In genomic region chr9:123349691-123350480, GRCh38 we compare ENCODE assay signal across 8 cellular contexts. TPM values are rescaled to one million over a fixed set of nuclear protein-coding genes. Genes with fewer than 3 reads are reported as not detected.
DNase-seq lines count a peak whose midpoint lies in the region; ATAC-seq and TF ChIP-seq lines count a peak whose summit lies in the region.

No MANE protein-coding gene starts in this region.

- H3K9me3 ChIP-seq in SK-N-SH, result no peaks in the 10 kb centered on the region
- H3K9me3 ChIP-seq in cardiac muscle cell (ENCODE audit: low read depth), result no peaks in the 10 kb centered on the region

- H3K27ac ChIP-seq in C4-2B, result no peak overlapping the region
- H3K27ac ChIP-seq in SK-N-SH (ENCODE audit: low read depth in 2 of 2, low read length in 1 of 2), result no peak overlapping the region
- H3K27ac ChIP-seq in cardiac muscle cell, result no peak overlapping the region

- no peaks in the 10 kb centered on the region for H3K9me3 Mint-ChIP-seq in activated naive CD4-positive, alpha-beta T cell treated with anti-CD3 and anti-CD28 coated beads for 36 hours

- H3K4me3 ChIP-seq in LNCaP clone FGC (ENCODE audit: low read depth, low read length) (no peak overlapping the region), SK-N-SH (ENCODE audit: low read depth in 2 of 2, low read length in 1 of 2) (peak overlapping the region in 1 of 2 experiments; percentile 47; a peak in 1 of 4 replicates), cardiac muscle cell (no peak overlapping the region)

- intact Hi-C loops in activated naive CD4-positive, alpha-beta T cell treated with anti-CD3 and anti-CD28 coated beads for 36 hours (cut with micrococcal nuclease), result loop anchor here (1.0 to 10.0 kb wide), 7 partner anchors 35 to 1225 kb away; no protein-coding TSS in a partner anchor
- intact Hi-C loops in sciatic nerve (cut with DNase I), result loop anchor here (1.0 kb wide), 1 partner anchor 270 kb away; no protein-coding TSS in a partner anchor

- peaks cover 6% of the 10 kb centered on the region for H3F3A ChIP-seq in SK-N-SH (replicated peaks; ENCODE audit: insufficient read depth)

- peak; percentile 97 for TF ChIP-seq RAD21 in SK-N-SH (IDR thresholded peaks at IDR 0.05; ENCODE audit: low read length)

- no peaks in the 10 kb centered on the region for H3K9me2 ChIP-seq in SK-N-SH

- H2AFZ ChIP-seq in SK-N-SH (ENCODE audit: low read depth), result no peak overlapping the region

- TF ChIP-seq CTCF in C4-2B (conservative IDR thresholded peaks at IDR 0.05) (peak; percentile 98), LNCaP clone FGC (IDR thresholded peaks at IDR 0.05; ENCODE audit: control insufficient read depth, extremely low read depth, insufficient read depth) (peak; percentile 79), SK-N-SH (IDR thresholded peaks at IDR 0.05) (peak; percentile 95), cardiac muscle cell (IDR thresholded peaks at IDR 0.05; ENCODE audit: low read depth, low read length) (peak; percentile 95)

- no peaks in the 10 kb centered on the region for H3K79me2 ChIP-seq in SK-N-SH (ENCODE audit: insufficient read depth)

- H3K27me3 ChIP-seq in SK-N-SH (ENCODE audit: insufficient read depth), result peaks cover 6% of the 10 kb centered on the region
- H3K27me3 ChIP-seq in cardiac muscle cell, result no peaks in the 10 kb centered on the region

- CTCF ChIA-PET in SK-N-SH (lab: Yijun Ruan, JAX), result interaction anchor here (0.6 to 10.4 kb wide), 74 partner anchors 11 to 1251 kb away, joined by 3 to 331 read pairs (median 4); partner anchors contain the start of gene ZBTB26
- CTCF ChIA-PET in activated naive CD4-positive, alpha-beta T cell treated with anti-CD3 and anti-CD28 coated beads for 36 hours (lab: Charles Lee), result interaction anchor here (0.5 to 3.3 kb wide), 43 partner anchors 10 to 971 kb away, joined by 3 to 35 read pairs (median 4); no protein-coding TSS in a partner anchor

- no peak overlapping the region for H3K9ac ChIP-seq in SK-N-SH

- H3K27me3 Mint-ChIP-seq in activated naive CD4-positive, alpha-beta T cell treated with anti-CD3 and anti-CD28 coated beads for 36 hours (ENCODE audit: low read depth), result peaks cover 10% of the 10 kb centered on the region

- H3K4me1 Mint-ChIP-seq in activated naive CD4-positive, alpha-beta T cell treated with anti-CD3 and anti-CD28 coated beads for 36 hours (ENCODE audit: low read depth), result peaks cover 3% of the 10 kb centered on the region

- 10% methylated on average over 9 of the region's 16 CpGs for WGBS in SK-N-SH (ENCODE audit: low lambda C conversion rate)

- H3K36me3 ChIP-seq in SK-N-SH (replicated peaks in 1 of 2; ENCODE audit: control insufficient read depth in 1 of 2, insufficient read depth in 2 of 2, low read length in 1 of 2) (no peaks in the 10 kb centered on the region), cardiac muscle cell (no peaks in the 10 kb centered on the region)

- no peak overlapping the region for H3K27ac Mint-ChIP-seq in activated naive CD4-positive, alpha-beta T cell treated with anti-CD3 and anti-CD28 coated beads for 36 hours

- H3K36me3 Mint-ChIP-seq in activated naive CD4-positive, alpha-beta T cell treated with anti-CD3 and anti-CD28 coated beads for 36 hours (ENCODE audit: low read depth), result no peaks in the 10 kb centered on the region

- DNase-seq in LNCaP clone FGC (ENCODE audit: low read depth) (no peak), SK-N-SH (peak; percentile 90), cardiac muscle cell (ENCODE audit: low read depth in 1 of 2, low spot score in 1 of 2) (peak; percentile 67 to 78), sciatic nerve (ENCODE audit: low spot score) (no peak)
- DNase-seq in activated naive CD4-positive, alpha-beta T cell treated with anti-CD3 and anti-CD28 coated beads for 36 hours, result peak; percentile 77

- no peak overlapping the region for H3K4me3 Mint-ChIP-seq in activated naive CD4-positive, alpha-beta T cell treated with anti-CD3 and anti-CD28 coated beads for 36 hours

- H3K4me2 ChIP-seq in SK-N-SH, result peak overlapping the region; percentile 40; the same call in 1 of the 2 replicates

- H3K4me1 ChIP-seq in SK-N-SH (ENCODE audit: control insufficient read depth in 1 of 2, insufficient read depth in 2 of 2, low read depth in 1 of 2, low read length in 1 of 2), result peaks cover 6 to 7% of the 10 kb centered on the region in 2 experiments; a peak in 2 of 4 replicates
- no peaks in the 10 kb centered on the region for H3K4me1 ChIP-seq in cardiac muscle cell (ENCODE audit: low read depth)

- ATAC-seq in GM19395 (IDR thresholded peaks at IDR 0.05; ENCODE audit: unreplicated experiment), result peak; percentile 53
- ATAC-seq in sciatic nerve, result peak; percentile 78
- no peak for ATAC-seq in GM19328 (IDR thresholded peaks at IDR 0.05; ENCODE audit: unreplicated experiment)

- POLR2A ChIA-PET in SK-N-SH (lab: Yijun Ruan, JAX), result no interaction called here

- TF ChIP-seq EP300 in SK-N-SH (IDR thresholded peaks at IDR 0.05; ENCODE audit: borderline replicate concordance in 1 of 2, low read depth in 1 of 2, low read length in 1 of 2), result no peak

- 0 out of 2 replicates have a peak, but pooled peaks cover 4% of the 10 kb centered on the region for H4K20me1 ChIP-seq in SK-N-SH (ENCODE audit: insufficient read depth)

TF ChIP-seq in SK-N-SH, 30 proteins besides CTCF, POLR2A, EP300 and RAD21:
- TF ChIP-seq NRF1 (IDR thresholded peaks at IDR 0.05; ENCODE audit: low read depth, low read length), result no peak
- no peak for TF ChIP-seq YY1 (IDR thresholded peaks at IDR 0.05; ENCODE audit: low read depth)
- no peak for TF ChIP-seq TCF12 (IDR thresholded peaks at IDR 0.05)
- TF ChIP-seq SIN3A (IDR thresholded peaks at IDR 0.05; ENCODE audit: borderline replicate concordance, low read depth, low read length), result no peak
- TF ChIP-seq ELF1 (IDR thresholded peaks at IDR 0.05), result no peak
- no peak for TF ChIP-seq FOXJ3 (CRISPR knock-in tag; IDR thresholded peaks at IDR 0.05)
- TF ChIP-seq CHD2 (IDR thresholded peaks at IDR 0.05; ENCODE audit: low read length, partially characterized antibody), result peak; percentile 50
- no peak for TF ChIP-seq REST (IDR thresholded peaks at IDR 0.05; ENCODE audit: low read depth, low read length)
- TF ChIP-seq RCOR1 (IDR thresholded peaks at IDR 0.05; ENCODE audit: low read length), result no peak
- TF ChIP-seq EZH2phosphoT487 (IDR thresholded peaks at IDR 0.05; ENCODE audit: borderline replicate concordance, low read depth), result no peak
- peak; percentile 89 for TF ChIP-seq SMC3 (IDR thresholded peaks at IDR 0.05; ENCODE audit: low read depth, low read length)
- no peak for TF ChIP-seq GABPA (IDR thresholded peaks at IDR 0.05; ENCODE audit: low read depth)
- TF ChIP-seq RFX5 (IDR thresholded peaks at IDR 0.05; ENCODE audit: low read length), result no peak

RNA-seq across cellular contexts. Expression of gene CRB2, which starts 6.1 kb away (rescaled TPM):
- not detected in 2 replicates for polyA plus RNA-seq in SK-N-SH (2012; rRNA removed)
- under 0.01 TPM in 2 replicates for polyA plus RNA-seq in SK-N-SH (2012; cell fraction: cytosol; rRNA removed)
- 0.02 and 0.05 TPM in 2 replicates for polyA plus RNA-seq in SK-N-SH (2012; cell fraction: nucleus; rRNA removed)
- not detected for total RNA-seq in activated naive CD4-positive, alpha-beta T cell treated with anti-CD3 and anti-CD28 coated beads for 36 hours
- 46.3 and 91.7 TPM in 2 replicates for total RNA-seq in cardiac muscle cell
- polyA plus RNA-seq in cardiac muscle cell, result 8.3 and 16.9 TPM in 2 replicates
- 0.58 TPM for total RNA-seq in sciatic nerve

Comparison
In these comparisons a context has a peak if more than half of its experiments do, and no peak if none do; other contexts are left out.
1. DNase-seq: peak in SK-N-SH (single experiment), activated naive CD4-positive, alpha-beta T cell treated with anti-CD3 and anti-CD28 coated beads for 36 hours (single experiment) and cardiac muscle cell (2 of 2); none in LNCaP clone FGC (single experiment) and sciatic nerve (single experiment).
2. RNA of gene CRB2, which starts 6.1 kb away (total RNA-seq): 46.3 to 91.7 TPM in cardiac muscle cell; 0.58 TPM in sciatic nerve (single experiment) and not detected in activated naive CD4-positive, alpha-beta T cell treated with anti-CD3 and anti-CD28 coated beads for 36 hours; every median in the first group is over 10 times any median in the second.
3. Peak in every context shown above with its lines, with median percentiles within 50 percentile points of each other: CTCF ChIP-seq.